9 cellular contexts compared by ENCODE assay signal in genomic region chr9:91714020-91714721, GRCh38.
A peak's percentile ranks its signal among the peaks of the same experiment; 100 is the strongest.
DNase-seq lines count a peak whose midpoint lies in the region; ATAC-seq and TF ChIP-seq lines count a peak whose summit lies in the region.
"Had no signal": no experiment of that assay in that cellular context is flagged by ENCODE, and none has a peak within 500 bp of the region (broad histone marks: within the 10 kb centered on the region; RNA-seq: fewer than 3 reads in every experiment).

No MANE protein-coding gene starts in this region.

- no peak overlapping the region for H3K27ac ChIP-seq in fibroblast of lung (ENCODE audit: insufficient read depth, low read length)
- H3K27ac ChIP-seq: neutrophil had no signal

- no peaks in the 10 kb centered on the region for H4K20me1 ChIP-seq in fibroblast of lung (ENCODE audit: control insufficient read depth, extremely low read depth, insufficient read depth, low read length)

- H3K27me3 ChIP-seq in BE2C (no peaks in the 10 kb centered on the region), fibroblast of lung (ENCODE audit: control insufficient read depth, insufficient read depth, low read length) (no peaks in the 10 kb centered on the region)

- H3K4me1 ChIP-seq in BE2C (no peaks in the 10 kb centered on the region), fibroblast of lung (ENCODE audit: control insufficient read depth, extremely low read depth, insufficient read depth, low read length) (no peaks in the 10 kb centered on the region)

- peak overlapping the region; percentile 50 for H3K4me3 ChIP-seq in BE2C (ENCODE audit: low read depth, low read length)
- peak overlapping the region; percentile 10 to 62 (median 36) for H3K4me3 ChIP-seq in fibroblast of lung (replicated peaks in 1 of 4; ENCODE audit: control extremely low read depth in 1 of 4, insufficient read depth in 1 of 4, low read depth in 3 of 4, low read length in 4 of 4)

- ATAC-seq in GM19351 (IDR thresholded peaks at IDR 0.05; ENCODE audit: unreplicated experiment) (peak; percentile 43), HG03108 (IDR thresholded peaks at IDR 0.05; ENCODE audit: unreplicated experiment) (no peak), GM21825 (IDR thresholded peaks at IDR 0.05; ENCODE audit: unreplicated experiment) (no peak), HG02763 (IDR thresholded peaks at IDR 0.05; ENCODE audit: unreplicated experiment) (no peak)

- no peak for TF ChIP-seq CTCF in BE2C (IDR thresholded peaks at IDR 0.05; ENCODE audit: low read depth, low read length)
- no peak for TF ChIP-seq CTCF in fibroblast of lung (conservative IDR thresholded peaks at IDR 0.05 in 1 of 2, IDR thresholded peaks at IDR 0.05 in 1 of 2; ENCODE audit: low read depth in 1 of 2, low read length in 2 of 2)

- H3K36me3 ChIP-seq in BE2C (no peaks in the 10 kb centered on the region), fibroblast of lung (ENCODE audit: control insufficient read depth, insufficient read depth, low read length) (no peaks in the 10 kb centered on the region)
- H3K36me3 ChIP-seq: neutrophil had no signal

- peak overlapping the region; percentile 62 for H3K4me2 ChIP-seq in fibroblast of lung (ENCODE audit: extremely low read depth, insufficient read depth, low read length)

- H3K9ac ChIP-seq in fibroblast of lung (ENCODE audit: insufficient read depth, low read length), result peak overlapping the region; percentile 8

- peak; percentile 78 for DNase-seq in BE2C
- DNase-seq in RPMI8226, result peak; percentile 24
- DNase-seq in fibroblast of lung (ENCODE audit: low read depth in 2 of 2), result peak; percentile 42 to 79
- DNase-seq in occipital lobe (lab: John Stamatoyannopoulos, UW), result peak; percentile 13

- no peak overlapping the region for H2AFZ ChIP-seq in fibroblast of lung (ENCODE audit: low read length)

- H3K79me2 ChIP-seq in fibroblast of lung (ENCODE audit: control insufficient read depth, insufficient read depth, low read length), result no peaks in the 10 kb centered on the region

- H3K9me3 ChIP-seq in BE2C, result no peaks in the 10 kb centered on the region
- no peaks in the 10 kb centered on the region for H3K9me3 ChIP-seq in fibroblast of lung (ENCODE audit: control insufficient read depth, insufficient read depth, low read depth, low read length)
- H3K9me3 ChIP-seq: neutrophil had no signal

Comparison
In these comparisons a context has a peak if more than half of its experiments do, and no peak if none do; other contexts are left out.
1. DNase-seq: peak in every context shown above with its lines; median percentile 78 in BE2C; 60 in fibroblast of lung; 24 in RPMI8226; 13 in occipital lobe.